Comparison of ENCODE assay signal across 10 cellular contexts in genomic region chr3:194740859-194741486, GRCh38. TPM values are rescaled to one million over a fixed set of nuclear protein-coding genes. Genes with fewer than 3 reads are reported as not detected.
DNase-seq lines count a peak whose midpoint lies in the region; ATAC-seq and TF ChIP-seq lines count a peak whose summit lies in the region.
"Had no signal": no experiment of that assay in that cellular context is flagged by ENCODE, and none has a peak within 500 bp of the region (broad histone marks: within the 10 kb centered on the region; RNA-seq: fewer than 3 reads in every experiment).

No MANE protein-coding gene starts in this region.

- H3K9me3 ChIP-seq in NT2/D1 (ENCODE audit: insufficient read depth, low read length) (no peaks in the 10 kb centered on the region), stomach (no peaks in the 10 kb centered on the region)

- H3K4me1 ChIP-seq in NT2/D1 (ENCODE audit: insufficient read depth, insufficient read length): peaks cover 5% of the 10 kb centered on the region
- peaks cover 0 to 25% (median 8%) of the 10 kb centered on the region in 4 donors for H3K4me1 ChIP-seq in stomach

- H3K4me3 Mint-ChIP-seq in progenitor cell of endocrine pancreas (ENCODE audit: low read depth): no peak overlapping the region

- 42 to 54% (median 47%) methylated on average over 16 of the region's 16 CpGs for WGBS in stomach, 5 donors

- no peak overlapping the region for H3K9ac ChIP-seq in NT2/D1 (ENCODE audit: insufficient read length, low read depth)

- H3K4me1 Mint-ChIP-seq in progenitor cell of endocrine pancreas (ENCODE audit: low read depth): peaks cover 4% of the 10 kb centered on the region

- peak overlapping the region in 1 of 5 donors; percentile 16 for H3K27ac ChIP-seq in stomach

- peaks cover 38% of the 10 kb centered on the region for H3K27me3 Mint-ChIP-seq in progenitor cell of endocrine pancreas

- H3K27me3 ChIP-seq in NT2/D1 (ENCODE audit: insufficient read depth, insufficient read length) (peaks cover 29% of the 10 kb centered on the region), stomach (no peaks in the 10 kb centered on the region)

- peak overlapping the region; percentile 2 for H3K27ac Mint-ChIP-seq in progenitor cell of endocrine pancreas

- H3K36me3 Mint-ChIP-seq in progenitor cell of endocrine pancreas (ENCODE audit: insufficient read depth): no peaks in the 10 kb centered on the region

- TF ChIP-seq POLR2A in stomach (IDR thresholded peaks at IDR 0.05): no peak

- ATAC-seq in GM21423 (IDR thresholded peaks at IDR 0.05; ENCODE audit: unreplicated experiment): no peak

- DNase-seq in ELR (ENCODE audit: low read depth): peak; percentile 88
- peak; percentile 32 for DNase-seq in NT2/D1 (ENCODE audit: low read depth, low spot score)
- peak; percentile 66 for DNase-seq in epithelial cell of proximal tubule (ENCODE audit: low read depth)
- DNase-seq in progenitor cell of endocrine pancreas (ENCODE audit: low spot score, unreplicated experiment): no peak
- no peak for DNase-seq in NCI-H2081 treated with DMSO at 0.1 percent for 48 hours (lab: John Stamatoyannopoulos, UW)
- no peak for DNase-seq in stomach
- DNase-seq in stimulated activated CD4-positive, alpha-beta T cell treated with anti-CD3 and anti-CD28 coated beads, Interleukin-2, amount 100 ng/mL, for 24 hours: no peak
- DNase-seq: NCI-H1694 treated with DMSO at 0.1 percent for 48 hours, SIG-M5 had no signal

- no peaks in the 10 kb centered on the region for H3K9me3 Mint-ChIP-seq in progenitor cell of endocrine pancreas (ENCODE audit: low read depth)

- TF ChIP-seq CTCF in epithelial cell of proximal tubule (conservative IDR thresholded peaks at IDR 0.05; ENCODE audit: low read depth, low read length) (no peak), progenitor cell of endocrine pancreas (IDR thresholded peaks at IDR 0.05; ENCODE audit: unreplicated experiment) (no peak), stomach (IDR thresholded peaks at IDR 0.05) (no peak)

- intact Hi-C loops in stomach (cut with DNase I; ENCODE audit: low total_unique reads): no loop called here

- H3K4me3 ChIP-seq in NT2/D1 (ENCODE audit: insufficient read length, low read depth): no peak overlapping the region
- H3K4me3 ChIP-seq in epithelial cell of proximal tubule (ENCODE audit: low read depth, low read length): no peak overlapping the region
- H3K4me3 ChIP-seq in stomach: no peak overlapping the region

- no peak for TF ChIP-seq EP300 in stomach (IDR thresholded peaks at IDR 0.05)

- H3K36me3 ChIP-seq in NT2/D1 (ENCODE audit: insufficient read depth, insufficient read length, low read length) (no peaks in the 10 kb centered on the region), stomach (no peaks in the 10 kb centered on the region)

RNA-seq across cellular contexts. Expression of gene FAM43A, which starts 55.3 kb away (rescaled TPM):
- total RNA-seq in epithelial cell of proximal tubule (0.29 and 2.5 TPM in 2 replicates), progenitor cell of endocrine pancreas (0.12 and 0.31 TPM in 2 replicates), stomach (10 to 100 TPM in 2 of 5 donors, 1 to 10 TPM in 3; 1.3 to 42.0 (median 6.4) TPM)
- 1 to 10 TPM; 2.7 to 5.4 (median 3.0) TPM for polyA plus RNA-seq in stomach

Comparison
In these comparisons a context has a peak if more than half of its experiments do, and no peak if none do; other contexts are left out.
1. DNase-seq: peak in ELR (single experiment), NT2/D1 (single experiment) and epithelial cell of proximal tubule (single experiment); none in progenitor cell of endocrine pancreas (single experiment), NCI-H2081 treated with DMSO at 0.1 percent for 48 hours (single experiment), stomach (single experiment) and stimulated activated CD4-positive, alpha-beta T cell treated with anti-CD3 and anti-CD28 coated beads, Interleukin-2, amount 100 ng/mL, for 24 hours (0 of 2).